ENCODE assay signal across 18 cellular contexts in the genomic region with DNA sequence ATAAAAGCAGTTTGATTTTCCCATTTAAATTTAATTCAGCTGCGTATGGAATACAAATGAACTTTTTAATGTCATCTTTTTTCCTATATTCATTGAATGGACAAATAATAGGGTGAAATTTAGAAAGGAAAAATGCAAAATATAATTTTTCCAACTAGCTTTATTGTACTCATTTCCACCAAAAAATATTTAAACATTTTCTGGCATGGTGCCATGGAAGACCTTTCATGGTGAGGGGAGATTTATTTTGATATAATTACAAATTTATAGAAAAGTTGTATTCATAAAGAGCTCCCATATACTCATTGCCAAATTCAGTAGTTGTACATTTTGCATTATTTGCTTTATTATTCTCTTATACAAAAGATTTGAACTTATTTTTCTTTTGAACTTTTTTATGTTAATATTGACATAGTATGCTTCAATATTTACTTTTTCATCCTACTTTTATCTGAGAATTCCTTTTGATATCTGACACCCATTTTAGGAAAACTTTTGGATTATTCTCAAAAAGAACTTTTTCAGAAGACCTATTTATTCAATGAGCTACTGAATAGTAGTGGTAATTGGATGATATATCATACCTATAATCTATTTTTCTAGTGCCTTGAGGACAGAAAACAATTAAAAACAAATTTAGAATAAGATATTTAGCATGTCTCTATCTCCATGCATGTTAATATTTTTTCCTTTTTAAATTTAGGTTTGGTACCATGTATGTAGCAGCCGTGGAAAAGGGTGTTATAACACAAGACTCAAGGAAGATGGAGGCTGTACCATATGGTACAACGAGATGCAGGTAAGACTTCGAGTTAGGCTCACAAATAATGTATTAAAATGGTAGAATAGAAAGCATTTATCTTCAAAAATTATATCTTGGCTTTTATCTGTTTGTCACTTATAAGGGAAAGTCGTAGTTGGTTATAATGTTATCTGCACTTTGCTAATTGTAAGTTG. TPM values are rescaled to one million over a fixed set of nuclear protein-coding genes. Genes with fewer than 3 reads are reported as not detected.
DNase-seq lines count a peak whose midpoint lies in the region; ATAC-seq, FAIRE-seq and TF ChIP-seq lines count a peak whose summit lies in the region.
"Had no signal": no experiment of that assay in that cellular context is flagged by ENCODE, and none has a peak within 500 bp of the region (broad histone marks: within the 10 kb centered on the region; RNA-seq: fewer than 3 reads in every experiment).

No MANE protein-coding gene starts in this region.

- no peak for TF ChIP-seq POLR2A in HepG2 (IDR thresholded peaks at IDR 0.05; ENCODE audit: insufficient read depth in 1 of 2, low read depth in 2 of 2, low read length in 2 of 2)
- no peak for TF ChIP-seq POLR2A in right lobe of liver (IDR thresholded peaks at IDR 0.05)

- H3K79me2 ChIP-seq in HepG2 (ENCODE audit: insufficient read depth, low read length): no peaks in the 10 kb centered on the region

- no peaks in the 10 kb centered on the region for H4K20me1 ChIP-seq in HepG2 (ENCODE audit: insufficient read depth, low read length)

- TF ChIP-seq CTCF in HepG2 (CRISPR knock-in tag; IDR thresholded peaks at IDR 0.05) (no peak), right lobe of liver (IDR thresholded peaks at IDR 0.05) (no peak), kidney (IDR thresholded peaks at IDR 0.05; ENCODE audit: borderline replicate concordance, extremely low read depth, insufficient read depth) (no peak), psoas muscle (IDR thresholded peaks at IDR 0.05) (no peak)

- FAIRE-seq in HepG2 (lab: Jason Lieb, UNC): no peak
- FAIRE-seq in kidney (lab: Jason Lieb, UNC): peak; percentile 88
- FAIRE-seq: GM12878, GM19239, H1 had no signal

- H3K4me1 ChIP-seq in HepG2 (ENCODE audit: insufficient read depth, low read length) (peaks cover 12% of the 10 kb centered on the region), right lobe of liver (peaks cover 0 to 1% (median 0%) of the 10 kb centered on the region in 4 donors), adipocyte (ENCODE audit: control insufficient read depth, insufficient read depth, low read length) (no peaks in the 10 kb centered on the region), kidney (ENCODE audit: control insufficient read depth in 1 of 2, insufficient read depth in 1 of 2, low read depth in 1 of 2, low read length in 2 of 2) (peaks cover 4 to 5% of the 10 kb centered on the region in 2 donors), psoas muscle (no peaks in the 10 kb centered on the region)
- H3K4me1 ChIP-seq: BLaER1 treated with 17β-estradiol and CSF1 and Interleukin-3, amounts not matched to agents 10 nM and 100 nM; HAP-1 had no signal

- ATAC-seq in HepG2 (no peak), right lobe of liver (no peak), psoas muscle (no peak)
- ATAC-seq: CD8-positive, alpha-beta T cell; GM12878 had no signal

- H3K27ac ChIP-seq in HepG2 (ENCODE audit: extremely low read length, insufficient read depth, low read length) (no peak overlapping the region), right lobe of liver (no peak overlapping the region), kidney (ENCODE audit: low read depth in 2 of 2, low read length in 2 of 2) (no peak overlapping the region), psoas muscle (no peak overlapping the region)
- H3K27ac ChIP-seq: BLaER1 treated with 17β-estradiol and CSF1 and Interleukin-3, amounts not matched to agents 10 nM and 100 nM had no signal

- BruUV-seq in HepG2 (replicated peaks; lab: Mats Ljungman, UMichigan): no TSS peak

- TF ChIP-seq EP300 in HepG2 (IDR thresholded peaks at IDR 0.05; ENCODE audit: low read depth in 2 of 2, low read length in 2 of 2) (peak in 1 of 2 experiments; percentile 54; a peak in 1 of 4 replicates), HepG2 (CRISPR knock-in tag; IDR thresholded peaks at IDR 0.05; ENCODE audit: borderline replicate concordance) (no peak)

- in situ Hi-C loops in HepG2 (cut with HindIII; ENCODE audit: extremely low pct_ligation_motif_present, low pct_unique_long_range_greater_than_20kb): loop anchor here (25.0 kb wide), 1 partner anchor 108 kb away; no protein-coding TSS in a partner anchor

- no peak overlapping the region for H2AFZ ChIP-seq in HepG2 (ENCODE audit: low read length)

- H3K27me3 ChIP-seq in HepG2 (ENCODE audit: control insufficient read depth in 1 of 2, insufficient read depth in 2 of 2, low read length in 2 of 2): no peaks in the 10 kb centered on the region
- no peaks in the 10 kb centered on the region for H3K27me3 ChIP-seq in right lobe of liver
- H3K27me3 ChIP-seq in adipocyte (replicated peaks; ENCODE audit: control insufficient read depth, insufficient read depth, low read length): no peaks in the 10 kb centered on the region
- H3K27me3 ChIP-seq in psoas muscle (ENCODE audit: insufficient read depth in 3 of 3, low read length in 2 of 3): no peaks in the 10 kb centered on the region
- H3K27me3 ChIP-seq: BLaER1 treated with 17β-estradiol and CSF1 and Interleukin-3, amounts not matched to agents 10 nM and 100 nM had no signal

- H3K4me3 ChIP-seq in HepG2 (replicated peaks in 1 of 3; ENCODE audit: insufficient read depth in 1 of 3, low read depth in 2 of 3, low read length in 3 of 3) (no peak overlapping the region), right lobe of liver (no peak overlapping the region), adipocyte (ENCODE audit: low read length) (no peak overlapping the region), kidney (ENCODE audit: low read length in 2 of 2) (no peak overlapping the region), psoas muscle (no peak overlapping the region)
- H3K4me3 ChIP-seq: BLaER1 treated with 17β-estradiol and CSF1 and Interleukin-3, amounts not matched to agents 10 nM and 100 nM; GM12878; HAP-1 had no signal

- DNase-seq in HepG2 (ENCODE audit: low spot score) (no peak), right lobe of liver (no peak), adipocyte (ENCODE audit: low read depth) (peak; percentile 4), kidney (no peak), H4 (ENCODE audit: low spot score) (no peak), psoas muscle (no peak), NCI-H1092 treated with DMSO at 0.1 percent for 48 hours (lab: John Stamatoyannopoulos, UW) (no peak)
- DNase-seq: Calu3; CD8-positive, alpha-beta T cell; DMS 273 treated with DMSO at 0.1 percent for 48 hours; DMS53; DND-41; EL had no signal

- CTCF ChIA-PET in HepG2 (lab: Yijun Ruan, JAX; ENCODE audit: low intra/inter-chr PET ratio, low total read pairs): no interaction called here

- H3K36me3 ChIP-seq in HepG2 (replicated peaks in 1 of 2; ENCODE audit: control insufficient read depth in 1 of 2, insufficient read depth in 2 of 2, low read length in 2 of 2) (peaks cover 20 to 95% of the 10 kb centered on the region in 2 experiments), right lobe of liver (peaks cover 12 to 59% (median 33%) of the 10 kb centered on the region in 4 donors), adipocyte (ENCODE audit: control insufficient read depth, insufficient read depth, low read length, severe bottlenecking) (peaks cover 100% of the 10 kb centered on the region), kidney (ENCODE audit: control insufficient read depth in 1 of 2, insufficient read depth in 2 of 2, low read length in 2 of 2) (peaks cover 27 to 48% of the 10 kb centered on the region in 2 donors), psoas muscle (ENCODE audit: insufficient read depth in 1 of 2, low read depth in 1 of 2) (peaks cover 15 to 100% of the 10 kb centered on the region in 2 donors)

- H3K4me2 ChIP-seq in HepG2 (ENCODE audit: low read depth, low read length): no peak overlapping the region
- H3K4me2 ChIP-seq: BLaER1 treated with 17β-estradiol and CSF1 and Interleukin-3, amounts not matched to agents 10 nM and 100 nM had no signal

- no peaks in the 10 kb centered on the region for H3K9me3 ChIP-seq in HepG2 (ENCODE audit: low read length)
- H3K9me3 ChIP-seq in right lobe of liver: no peaks in the 10 kb centered on the region
- H3K9me3 ChIP-seq in adipocyte (ENCODE audit: control insufficient read depth, low read length): no peaks in the 10 kb centered on the region
- H3K9me3 ChIP-seq in kidney (ENCODE audit: control insufficient read depth in 1 of 2, low read length in 2 of 2): no peaks in the 10 kb centered on the region
- no peaks in the 10 kb centered on the region for H3K9me3 ChIP-seq in psoas muscle
- H3K9me3 ChIP-seq: HAP-1 had no signal

- WGBS in HepG2 (ENCODE audit: low lambda C conversion rate): 97% methylated on average over 5 of the region's 5 CpGs
- WGBS in right lobe of liver (ENCODE audit: insufficient coverage, low coverage, low lambda C conversion rate, missing lambda C conversion rate): 95% methylated on average over 5 of the region's 5 CpGs
- WGBS in psoas muscle, 3 donors: 95 to 98% (median 97%) methylated on average over 5 of the region's 5 CpGs

- no peak for TF ChIP-seq RAD21 in HepG2 (CRISPR knock-in tag; IDR thresholded peaks at IDR 0.05)

- intact Hi-C loops in HepG2 (cut with micrococcal nuclease; ENCODE audit: unreplicated experiment): no loop called here
- intact Hi-C loops in right lobe of liver (cut with DNase I): no loop called here
- intact Hi-C loops in kidney (cut with DNase I): no loop called here
- intact Hi-C loops in psoas muscle (cut with DNase I): no loop called here

- no peak overlapping the region for H3K9ac ChIP-seq in HepG2 (ENCODE audit: insufficient read depth, low read depth, low read length)
- H3K9ac ChIP-seq in adipocyte (ENCODE audit: low read length): no peak overlapping the region
- H3K9ac ChIP-seq in kidney (ENCODE audit: low read length in 2 of 2): no peak overlapping the region
- H3K9ac ChIP-seq: BLaER1 treated with 17β-estradiol and CSF1 and Interleukin-3, amounts not matched to agents 10 nM and 100 nM had no signal

- POLR2A ChIA-PET in HepG2 (lab: Yijun Ruan, JAX): interaction anchor here (0.9 kb wide), 1 partner anchor 12 kb away, joined by 3 read pairs; no protein-coding TSS in a partner anchor

RNA-seq across cellular contexts. Expression of gene DDX1, which starts 37.5 kb away (rescaled TPM):
- total RNA-seq in HepG2 (2016; rRNA removed; fragmentation: Illumina TruSeq; extraction: Trizol): 130 and 254 TPM in 2 replicates
- 20.7 and 26.0 TPM in 2 replicates for total RNA-seq in HepG2 (2016; cell fraction: cytosol; rRNA removed; fragmentation: Illumina TruSeq; extraction: Trizol; ENCODE audit: low read depth)
- total RNA-seq in HepG2 (2016; cell fraction: insoluble cytoplasmic fraction; rRNA removed; fragmentation: Illumina TruSeq; extraction: Trizol): 128 and 254 TPM in 2 replicates
- 42.3 and 49.4 TPM in 2 replicates for total RNA-seq in HepG2 (2016; cell fraction: membrane; rRNA removed; fragmentation: Illumina TruSeq; extraction: Trizol)
- total RNA-seq in HepG2 (2016; cell fraction: nucleus; rRNA removed; fragmentation: Illumina TruSeq; extraction: Trizol): 114 and 115 TPM in 2 replicates
- 60.9 and 81.6 TPM in 2 replicates for polyA plus RNA-seq in HepG2 (2011; rRNA removed)
- 36.8 and 56.4 TPM in 2 replicates for polyA plus RNA-seq in HepG2 (2011; cell fraction: cytosol; rRNA removed)
- polyA plus RNA-seq in HepG2 (2011; cell fraction: nucleus; rRNA removed): 33.2 and 43.2 TPM in 2 replicates
- 87.2 and 121 TPM in 2 replicates for polyA plus RNA-seq in HepG2 (2012)
- polyA plus RNA-seq in HepG2 (2016; cell fraction: cytosol; fragmentation: Illumina TruSeq; extraction: Trizol; ENCODE audit: low read depth): 17.5 and 20.7 TPM in 2 replicates
- polyA plus RNA-seq in HepG2 (2016; cell fraction: insoluble cytoplasmic fraction; fragmentation: Illumina TruSeq; extraction: Trizol; ENCODE audit: low read depth): 266 and 281 TPM in 2 replicates
- 28.6 and 36.5 TPM in 2 replicates for polyA plus RNA-seq in HepG2 (2016; cell fraction: membrane; fragmentation: Illumina TruSeq; extraction: Trizol; ENCODE audit: low read depth)
- 120 and 122 TPM in 2 replicates for polyA plus RNA-seq in HepG2 (2016; cell fraction: nucleus; fragmentation: Illumina TruSeq; extraction: Trizol; ENCODE audit: insufficient read depth, low read depth)
- 15.7 and 27.0 TPM in 2 replicates for polyA minus RNA-seq in HepG2 (2011; rRNA and poly(A)+ RNA removed; ENCODE audit: low replicate concordance)
- polyA minus RNA-seq in HepG2 (2011; cell fraction: cytosol; rRNA and poly(A)+ RNA removed): 54.9 and 60.7 TPM in 2 replicates
- 109 and 119 TPM in 2 replicates for polyA minus RNA-seq in HepG2 (2011; cell fraction: nucleus; rRNA and poly(A)+ RNA removed)
- 10 to 100 TPM; 29.7 to 43.5 (median 37.6) TPM for total RNA-seq in right lobe of liver
- 90.0 TPM for total RNA-seq in kidney
- 84.0 TPM for polyA plus RNA-seq in kidney (ENCODE audit: insufficient read depth, low read depth, low replicate concordance)
- 46.2 and 53.1 TPM in 2 replicates for total RNA-seq in H4 (2014; rRNA removed; shearing (Covaris generic))
- total RNA-seq in psoas muscle: 100 to 1,000 TPM; 116 to 143 (median 132) TPM
- polyA plus RNA-seq in psoas muscle: 100 to 1,000 TPM; 121 to 166 (median 132) TPM
